ENCODE assay signal across 13 cellular contexts in the genomic region with DNA sequence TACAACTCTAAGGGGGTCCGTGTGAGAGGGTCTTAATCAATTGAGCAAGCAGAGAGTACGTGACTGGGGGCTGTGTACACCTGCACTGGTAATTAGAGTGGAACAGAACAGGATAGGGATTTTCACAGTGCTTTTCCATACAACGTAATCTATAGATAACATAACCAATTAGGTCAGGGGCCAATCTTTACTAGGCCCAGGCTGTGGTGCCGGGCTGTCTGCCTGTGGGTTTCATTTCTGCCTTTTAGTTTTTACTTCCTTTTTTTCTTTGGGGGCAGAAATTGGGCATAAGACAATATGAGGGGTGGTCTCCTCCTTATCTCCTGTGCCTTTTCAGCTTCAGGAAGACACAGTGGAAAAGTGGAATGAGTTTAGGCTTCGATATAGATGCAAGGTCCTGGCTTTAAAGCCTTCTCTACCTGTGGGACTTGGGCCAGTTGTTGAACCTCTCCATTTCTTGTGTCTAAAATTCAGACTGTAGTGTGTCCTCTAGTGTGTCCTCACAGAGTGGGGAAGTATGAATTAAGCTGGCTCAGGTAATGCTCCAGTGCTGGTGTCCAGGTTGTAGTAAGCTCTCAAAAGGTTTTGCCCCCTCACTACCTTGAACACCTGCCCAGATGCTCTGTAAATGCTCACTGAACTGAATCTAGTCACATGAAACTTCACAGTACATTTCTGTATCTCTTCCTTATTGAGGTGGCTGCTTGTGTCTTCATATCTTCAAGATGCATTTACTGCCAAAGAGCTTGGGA.
DNase-seq lines count a peak whose midpoint lies in the region; ATAC-seq and FAIRE-seq lines count a peak whose summit lies in the region.
"Had no signal": no experiment of that assay in that cellular context is flagged by ENCODE, and none has a peak within 500 bp of the region (broad histone marks: within the 10 kb centered on the region; RNA-seq: fewer than 3 reads in every experiment).

No MANE protein-coding gene starts in this region.

- no peaks in the 10 kb centered on the region for H3K36me3 ChIP-seq in effector memory CD4-positive, alpha-beta T cell (ENCODE audit: control insufficient read depth, insufficient read depth, low read length)
- no peaks in the 10 kb centered on the region for H3K36me3 ChIP-seq in small intestine (ENCODE audit: control insufficient read depth in 2 of 2, insufficient read depth in 2 of 2, low read length in 2 of 2)

- H3K4me1 ChIP-seq in effector memory CD4-positive, alpha-beta T cell (ENCODE audit: control insufficient read depth, insufficient read depth, low read length, poor library complexity, severe bottlenecking) = no peaks in the 10 kb centered on the region
- peaks cover 0 to 8% of the 10 kb centered on the region in 2 donors for H3K4me1 ChIP-seq in small intestine (ENCODE audit: control insufficient read depth in 2 of 2, insufficient read depth in 1 of 2, low read depth in 1 of 2, low read length in 1 of 2)

- 69 to 74% (median 70%) methylated on average over 5 of the region's 5 CpGs for WGBS in small intestine, 3 donors

- no peak overlapping the region for H3K4me3 ChIP-seq in effector memory CD4-positive, alpha-beta T cell (ENCODE audit: insufficient read depth, low read depth, low read length, poor library complexity, severe bottlenecking)
- no peak overlapping the region for H3K4me3 ChIP-seq in small intestine (ENCODE audit: low read depth in 1 of 2, low read length in 2 of 2)

- FAIRE-seq in small intestine (lab: Jason Lieb, UNC) = no peak
- FAIRE-seq: endothelial cell of umbilical vein, G401.6 had no signal

- ATAC-seq in GM18867 (IDR thresholded peaks at IDR 0.05; ENCODE audit: unreplicated experiment) (peak; percentile 43), GM21786 (IDR thresholded peaks at IDR 0.05; ENCODE audit: unreplicated experiment) (peak; percentile 53), HG03469 (IDR thresholded peaks at IDR 0.05; ENCODE audit: unreplicated experiment) (peak; percentile 21)
- ATAC-seq: stimulated activated naive CD8-positive, alpha-beta T cell treated with anti-CD3 and anti-CD28 coated beads, Interleukin-15, Interleukin-2, amounts not matched to agents 100 U/mL and 50 U/mL, for 24 hours had no signal

- H3K9me3 ChIP-seq in effector memory CD4-positive, alpha-beta T cell (ENCODE audit: control insufficient read depth, low read length) = no peaks in the 10 kb centered on the region
- H3K9me3 ChIP-seq in small intestine (ENCODE audit: control insufficient read depth, low read depth) = no peaks in the 10 kb centered on the region
- H3K9me3 ChIP-seq: SK-N-SH had no signal

- DNase-seq in germinal center (ENCODE audit: low spot score) = peak; percentile 24
- DNase-seq in activated effector memory CD4-positive, alpha-beta T cell treated with Interleukin-2 at 50 U/mL for 16 hours = no peak
- no peak for DNase-seq in effector memory CD4-positive, alpha-beta T cell
- DNase-seq in small intestine = no peak
- no peak for DNase-seq in NCI-H226
- DNase-seq: activated naive CD4-positive, alpha-beta T cell treated with Interleukin-2 at 50 U/mL for 16 hours; SK-N-SH; stimulated activated naive CD8-positive, alpha-beta T cell treated with anti-CD3 and anti-CD28 coated beads, Interleukin-15, Interleukin-2, amounts not matched to agents 100 U/mL and 50 U/mL, for 24 hours had no signal

- H3K27ac ChIP-seq in effector memory CD4-positive, alpha-beta T cell (ENCODE audit: insufficient read depth, low read length, poor library complexity, severe bottlenecking) = no peak overlapping the region
- peak overlapping the region in 1 of 2 donors; percentile 66 for H3K27ac ChIP-seq in small intestine (ENCODE audit: low read depth in 1 of 2, low read length in 1 of 2)

- no peaks in the 10 kb centered on the region for H3K27me3 ChIP-seq in effector memory CD4-positive, alpha-beta T cell (replicated peaks; ENCODE audit: control insufficient read depth, insufficient read depth, low read length, poor library complexity, severe bottlenecking)
- H3K27me3 ChIP-seq in small intestine (ENCODE audit: control insufficient read depth in 2 of 2, insufficient read depth in 2 of 2, low read length in 2 of 2) = no peaks in the 10 kb centered on the region
